33 cellular contexts compared by ENCODE assay signal in genomic region chr7:81277691-81278090, GRCh38.
A peak's percentile ranks its signal among the peaks of the same experiment; 100 is the strongest.
DNase-seq lines count a peak whose midpoint lies in the region; ATAC-seq and TF ChIP-seq lines count a peak whose summit lies in the region.
"Had no signal": no experiment of that assay in that cellular context is flagged by ENCODE, and none has a peak within 500 bp of the region (broad histone marks: within the 10 kb centered on the region; RNA-seq: fewer than 3 reads in every experiment).

No MANE protein-coding gene starts in this region.

- intact Hi-C loops in spleen (cut with DNase I; ENCODE audit: low total_unique reads), result no loop called here
- intact Hi-C loops in left ventricle myocardium inferior (cut with micrococcal nuclease), result no loop called here

- H3K9me3 Mint-ChIP-seq in HFFc6, result no peaks in the 10 kb centered on the region; the same call in 1 of the 2 replicates

- H3K4me1 ChIP-seq in spleen, result no peaks in the 10 kb centered on the region
- no peaks in the 10 kb centered on the region for H3K4me1 ChIP-seq in left ventricle myocardium inferior
- H3K4me1 ChIP-seq: A549; BE2C; BLaER1; BLaER1 treated with 17β-estradiol and CSF1 and Interleukin-3, amounts not matched to agents 10 nM and 100 nM; Caco-2 had no signal

- H3K27me3 Mint-ChIP-seq in HFFc6 (ENCODE audit: insufficient read depth), result no peaks in the 10 kb centered on the region
- H3K27me3 Mint-ChIP-seq: B cell; CD4-positive, alpha-beta memory T cell; CD4-positive, alpha-beta T cell; CD4-positive, CD25-positive, alpha-beta regulatory T cell; CD8-positive, alpha-beta memory T cell had no signal

- no peak overlapping the region for H3K27ac ChIP-seq in spleen
- H3K27ac ChIP-seq in left ventricle myocardium inferior (replicated peaks), result no peak overlapping the region
- no peak overlapping the region for H3K27ac ChIP-seq in RWPE1
- H3K27ac ChIP-seq: 22Rv1; A549; BLaER1; BLaER1 treated with 17β-estradiol and CSF1 and Interleukin-3, amounts not matched to agents 10 nM and 100 nM; C4-2B had no signal

- H3K4me1 Mint-ChIP-seq in HFFc6 (ENCODE audit: low read depth), result peaks cover 16% of the 10 kb centered on the region
- H3K4me1 Mint-ChIP-seq: B cell; CD14-positive monocyte; CD4-positive, alpha-beta memory T cell; CD4-positive, CD25-positive, alpha-beta regulatory T cell; CD8-positive, alpha-beta memory T cell had no signal

- no peak for ATAC-seq in HG02798 (IDR thresholded peaks at IDR 0.05; ENCODE audit: poor library complexity, unreplicated experiment)
- ATAC-seq: A549; CD8-positive, alpha-beta T cell had no signal

- H3K4me3 Mint-ChIP-seq in HFFc6, result no peak overlapping the region
- H3K4me3 Mint-ChIP-seq: B cell; CD14-positive monocyte; CD4-positive, alpha-beta memory T cell; CD4-positive, alpha-beta T cell; CD4-positive, CD25-positive, alpha-beta regulatory T cell; CD8-positive, alpha-beta memory T cell; CD8-positive, alpha-beta T cell had no signal

- WGBS in spleen, 5 donors, result 72 to 85% (median 75%) methylated on average over 2 of the region's 2 CpGs

- H3K36me3 ChIP-seq in spleen (no peaks in the 10 kb centered on the region), left ventricle myocardium inferior (no peaks in the 10 kb centered on the region)
- H3K36me3 ChIP-seq: BE2C; BLaER1; BLaER1 treated with 17β-estradiol and CSF1 and Interleukin-3, amounts not matched to agents 10 nM and 100 nM had no signal

- peaks cover 11% of the 10 kb centered on the region; the same call in 1 of the 2 replicates for H3K36me3 Mint-ChIP-seq in HFFc6 (ENCODE audit: low read depth)
- H3K36me3 Mint-ChIP-seq: CD14-positive monocyte; CD4-positive, alpha-beta memory T cell; CD4-positive, CD25-positive, alpha-beta regulatory T cell; CD8-positive, alpha-beta memory T cell; CD8-positive, alpha-beta T cell had no signal

- DNase-seq in HFFc6 (peak; percentile 47), fibroblast of the aortic adventitia (ENCODE audit: low read depth) (peak; percentile 97), spleen (peak; percentile 29), left ventricle myocardium inferior (no peak), RWPE1 (ENCODE audit: low spot score) (no peak)
- DNase-seq: 8988T; ACHN; AML-193; BE2C; C1 segment of cervical spinal cord; Caco-2; Calu3; CD4-positive, alpha-beta memory T cell; CD4-positive, alpha-beta T cell; CD4-positive, CD25-positive, alpha-beta regulatory T cell; CD8-positive, alpha-beta memory T cell; CD8-positive, alpha-beta T cell; COR-L47; DMS 273 treated with DMSO at 0.1 percent for 48 hours; DMS153; DMS53; DMS79; DMS79 treated with DMSO at 0.1 percent for 48 hours; DND-41; EL had no signal

- peaks cover 0 to 7% (median 0%) of the 10 kb centered on the region in 8 donors for H3K9me3 ChIP-seq in spleen
- no peaks in the 10 kb centered on the region for H3K9me3 ChIP-seq in left ventricle myocardium inferior (replicated peaks)
- H3K9me3 ChIP-seq: A549; BE2C; BLaER1; BLaER1 treated with 17β-estradiol and CSF1 and Interleukin-3, amounts not matched to agents 10 nM and 100 nM; Caco-2 had no signal

- POLR2A ChIA-PET in RWPE1 (lab: Yijun Ruan, JAX; ENCODE audit: low non-redundant PET), result no interaction called here

- TF ChIP-seq POLR2A in spleen (IDR thresholded peaks at IDR 0.05), result no peak

- H3K27me3 ChIP-seq in spleen (replicated peaks in 1 of 7), result no peaks in the 10 kb centered on the region
- no peaks in the 10 kb centered on the region for H3K27me3 ChIP-seq in left ventricle myocardium inferior (ENCODE audit: low read depth)
- H3K27me3 ChIP-seq: BE2C; BLaER1; BLaER1 treated with 17β-estradiol and CSF1 and Interleukin-3, amounts not matched to agents 10 nM and 100 nM had no signal

- H3K4me3 ChIP-seq in fibroblast of the aortic adventitia (ENCODE audit: low read depth, low read length) (no peak overlapping the region), spleen (no peak overlapping the region), left ventricle myocardium inferior (no peak overlapping the region)
- H3K4me3 ChIP-seq: A549; BLaER1; BLaER1 treated with 17β-estradiol and CSF1 and Interleukin-3, amounts not matched to agents 10 nM and 100 nM had no signal

- TF ChIP-seq CTCF in HFFc6 (IDR thresholded peaks at IDR 0.05), result no peak
- TF ChIP-seq CTCF in fibroblast of the aortic adventitia (IDR thresholded peaks at IDR 0.05; ENCODE audit: insufficient read depth, low read length), result no peak
- no peak for TF ChIP-seq CTCF in spleen (IDR thresholded peaks at IDR 0.05 in 8 of 11, conservative IDR thresholded peaks at IDR 0.05 in 3 of 11)
- TF ChIP-seq CTCF in left ventricle myocardium inferior (IDR thresholded peaks at IDR 0.05; ENCODE audit: borderline replicate concordance), result no peak
- no peak for TF ChIP-seq CTCF in RWPE1 (conservative IDR thresholded peaks at IDR 0.05; ENCODE audit: low read depth)

- CTCF ChIA-PET in RWPE1 (lab: Yijun Ruan, JAX), result no interaction called here

- H3K27ac Mint-ChIP-seq in HFFc6, result no peak overlapping the region
- H3K27ac Mint-ChIP-seq: B cell; CD14-positive monocyte; CD4-positive, alpha-beta memory T cell; CD4-positive, alpha-beta T cell; CD4-positive, CD25-positive, alpha-beta regulatory T cell; CD8-positive, alpha-beta memory T cell; CD8-positive, alpha-beta T cell had no signal

Comparison
In these comparisons a context has a peak if more than half of its experiments do, and no peak if none do; other contexts are left out.
1. DNase-seq: peak in HFFc6 (single experiment), fibroblast of the aortic adventitia (single experiment) and spleen (single experiment); none in left ventricle myocardium inferior (single experiment) and RWPE1 (single experiment).